Comparison of ENCODE assay signal across 9 cellular contexts in the genomic region with DNA sequence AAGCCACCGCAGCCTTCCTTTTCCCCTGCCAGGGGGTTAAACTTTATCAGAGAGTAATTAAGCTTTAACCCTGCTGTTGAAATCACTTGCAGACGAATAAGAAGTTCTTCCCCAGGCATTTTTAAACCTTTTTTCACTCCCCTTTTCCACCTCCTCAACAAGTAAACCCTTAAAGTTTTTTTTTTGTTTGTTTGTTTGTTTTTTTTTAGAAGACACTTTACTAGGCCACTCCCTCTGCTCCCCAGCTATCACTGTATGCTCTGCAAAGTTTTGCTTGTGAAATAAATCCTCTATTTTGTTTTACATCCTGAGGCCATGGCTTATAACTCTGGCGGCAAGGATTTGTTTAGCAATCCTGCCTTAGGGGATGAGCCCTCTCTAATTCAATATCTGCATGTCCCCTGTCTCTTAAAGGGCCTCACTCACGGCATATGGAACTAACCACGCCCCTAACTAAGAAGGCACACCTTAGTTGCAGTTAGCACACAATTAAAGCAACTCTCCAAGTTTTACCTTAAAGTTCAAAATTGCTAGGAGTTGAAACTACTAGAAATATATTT.
A peak's percentile ranks its signal among the peaks of the same experiment; 100 is the strongest.
DNase-seq lines count a peak whose midpoint lies in the region; ATAC-seq and TF ChIP-seq lines count a peak whose summit lies in the region.
"Had no signal": no experiment of that assay in that cellular context is flagged by ENCODE, and none has a peak within 500 bp of the region (broad histone marks: within the 10 kb centered on the region; RNA-seq: fewer than 3 reads in every experiment).

No MANE protein-coding gene starts in this region.

- no peaks in the 10 kb centered on the region for H3K4me1 ChIP-seq in uterus

- no peak for TF ChIP-seq CTCF in AG09309 (IDR thresholded peaks at IDR 0.05; ENCODE audit: control insufficient read depth, insufficient read depth, low read depth, low read length, missing control alignments)
- no peak for TF ChIP-seq CTCF in WERI-Rb-1 (IDR thresholded peaks at IDR 0.05; ENCODE audit: low read depth, low read length)
- no peak for TF ChIP-seq CTCF in uterus (IDR thresholded peaks at IDR 0.05)
- TF ChIP-seq CTCF in GM13976 (IDR thresholded peaks at IDR 0.05; ENCODE audit: borderline replicate concordance, control extremely low read depth, extremely low read depth, insufficient read depth, missing control alignments) = no peak

- TF ChIP-seq POLR2A in uterus (IDR thresholded peaks at IDR 0.05) = no peak

- intact Hi-C loops in uterus (cut with DNase I; ENCODE audit: low total_unique reads) = no loop called here

- ATAC-seq in HG02798 (IDR thresholded peaks at IDR 0.05; ENCODE audit: poor library complexity, unreplicated experiment) (peak; percentile 46), GM19452 (IDR thresholded peaks at IDR 0.05; ENCODE audit: unreplicated experiment) (no peak)

- DNase-seq in AG09309 (ENCODE audit: low read depth) (no peak), WERI-Rb-1 (peak; percentile 46), islet precursor cell (peak; percentile 55), uterus (no peak), GM13976 (ENCODE audit: low spot score) (no peak), HuH-7.5 (ENCODE audit: low spot score) (no peak)
- DNase-seq: activated naive CD8-positive, alpha-beta T cell treated with anti-CD3 and anti-CD28 coated beads, Interleukin-2, amount 10 ng/mL, durations not matched to agents 7 days and 5 days had no signal

- H3K4me3 ChIP-seq in AG09309 (ENCODE audit: control insufficient read depth, low read depth, low read length) = peak overlapping the region; percentile 30
- peak overlapping the region; percentile 83 for H3K4me3 ChIP-seq in WERI-Rb-1 (ENCODE audit: low read depth, low read length)
- peak overlapping the region; percentile 10 to 37 for H3K4me3 ChIP-seq in uterus

- peak overlapping the region; percentile 93 for H3K27ac ChIP-seq in WERI-Rb-1
- H3K27ac ChIP-seq in uterus = no peak overlapping the region

- peaks cover 9% of the 10 kb centered on the region for H3K36me3 ChIP-seq in WERI-Rb-1
- no peaks in the 10 kb centered on the region for H3K36me3 ChIP-seq in uterus

- H3K9me3 ChIP-seq in WERI-Rb-1 (ENCODE audit: severe bottlenecking) (no peaks in the 10 kb centered on the region), uterus (no peaks in the 10 kb centered on the region)

- in situ Hi-C loops in GM13976 (cut with MboI; ENCODE audit: low sequenced_read_pairs, unreplicated experiment) = no loop called here

- no peaks in the 10 kb centered on the region for H3K27me3 ChIP-seq in WERI-Rb-1 (ENCODE audit: insufficient read depth, low read depth, severe bottlenecking)
- H3K27me3 ChIP-seq in uterus = no peaks in the 10 kb centered on the region

Comparison
In these comparisons a context has a peak if more than half of its experiments do, and no peak if none do; other contexts are left out.
1. DNase-seq: peak in WERI-Rb-1 (single experiment) and islet precursor cell (single experiment); none in AG09309 (single experiment), uterus (0 of 2), GM13976 (single experiment) and HuH-7.5 (single experiment).
2. H3K4me3 ChIP-seq: peak in every context shown above with its lines; median percentile 83 in WERI-Rb-1; 30 in AG09309; 24 in uterus.